Comparison of ENCODE assay signal across 18 cellular contexts in genomic region chr1:228013322-228014234, GRCh38. TPM values are rescaled to one million over a fixed set of nuclear protein-coding genes. Genes with fewer than 3 reads are reported as not detected.
DNase-seq lines count a peak whose midpoint lies in the region; ATAC-seq and TF ChIP-seq lines count a peak whose summit lies in the region.
"Had no signal": no experiment of that assay in that cellular context is flagged by ENCODE, and none has a peak within 500 bp of the region (broad histone marks: within the 10 kb centered on the region; RNA-seq: fewer than 3 reads in every experiment).

No MANE protein-coding gene starts in this region.

- H3K27ac ChIP-seq in upper lobe of right lung, result no peak overlapping the region
- no peak overlapping the region for H3K27ac ChIP-seq in hepatocyte

- H3K4me2 ChIP-seq in hepatocyte, result no peak overlapping the region

- no peak overlapping the region for H2AFZ ChIP-seq in hepatocyte

- no peaks in the 10 kb centered on the region for H4K20me1 ChIP-seq in hepatocyte (ENCODE audit: insufficient read depth, poor library complexity, severe bottlenecking)

- DNase-seq in activated effector memory CD4-positive, alpha-beta T cell treated with anti-CD3 and anti-CD28 coated beads, Interleukin-2, amount 50 U/mL, for 16 hours, result peak; percentile 58
- DNase-seq in activated effector memory CD4-positive, alpha-beta T cell treated with Interleukin-2 at 50 U/mL for 16 hours, result no peak
- DNase-seq in T47D (ENCODE audit: low read depth in 1 of 2, low spot score in 1 of 2) (peak; percentile 90 to 95), mesenteric fat pad (ENCODE audit: low spot score) (peak; percentile 87), upper lobe of right lung (peak; percentile 68), hepatocyte (ENCODE audit: low spot score) (no peak)
- DNase-seq: activated CD4-positive, alpha-beta T cell treated with anti-CD3 and anti-CD28 coated beads, Interleukin-2, amount 50 U/mL, for 4 hours; DMS153; H9; Kasumi-1; NCI-H187; small intestine had no signal

- intact Hi-C loops in upper lobe of right lung (cut with DNase I), result no loop called here

- no peak for TF ChIP-seq CTCF in upper lobe of right lung (IDR thresholded peaks at IDR 0.05)
- TF ChIP-seq CTCF in hepatocyte (IDR thresholded peaks at IDR 0.05; ENCODE audit: poor library complexity), result no peak

- in situ Hi-C loops in T47D (cut with HindIII; ENCODE audit: low pct_unique_long_range_greater_than_20kb, low sequenced_read_pairs), result no loop called here

- H3K36me3 ChIP-seq in upper lobe of right lung (no peaks in the 10 kb centered on the region), hepatocyte (replicated peaks; ENCODE audit: insufficient read depth, low read depth) (no peaks in the 10 kb centered on the region)

- H3K27me3 ChIP-seq in upper lobe of right lung (peaks cover 25% of the 10 kb centered on the region), hepatocyte (peaks cover 40% of the 10 kb centered on the region)

- H3K9me3 ChIP-seq in upper lobe of right lung, result no peaks in the 10 kb centered on the region
- no peaks in the 10 kb centered on the region for H3K9me3 ChIP-seq in hepatocyte (ENCODE audit: low read depth)

- H3K4me3 ChIP-seq in upper lobe of right lung (no peak overlapping the region), hepatocyte (no peak overlapping the region)

- ATAC-seq in upper lobe of right lung (peak; percentile 45), GM21825 (IDR thresholded peaks at IDR 0.05; ENCODE audit: unreplicated experiment) (no peak), GM18907 (IDR thresholded peaks at IDR 0.05; ENCODE audit: unreplicated experiment) (no peak)
- ATAC-seq: left colon had no signal

- no peaks in the 10 kb centered on the region for H3K79me2 ChIP-seq in hepatocyte

- H3K4me1 ChIP-seq in upper lobe of right lung (no peaks in the 10 kb centered on the region), hepatocyte (ENCODE audit: insufficient read depth) (no peaks in the 10 kb centered on the region)

- no peaks in the 10 kb centered on the region for H3K9me2 ChIP-seq in hepatocyte (replicated peaks; ENCODE audit: insufficient read depth)

- WGBS in hepatocyte (ENCODE audit: low lambda C conversion rate, missing lambda C conversion rate), result 92% methylated on average over 23 of the region's 23 CpGs

RNA-seq across cellular contexts. Expression of gene WNT3A, which starts 6.8 kb away (rescaled TPM):
- total RNA-seq in mesenteric fat pad (not detected), upper lobe of right lung (10.1 TPM), hepatocyte (0.03 and 0.20 TPM in 2 replicates)
- not detected in 2 replicates for polyA plus RNA-seq in hepatocyte
- total RNA-seq: endothelial cell of umbilical vein; neural crest cell; T-helper 2 cell treated with Interferon-gamma antibody and Interleukin-4, amounts not matched to agents 100 ng/mL and 5 ng/mL, for 36 hours had no signal
- polyA plus RNA-seq: endothelial cell of umbilical vein, small intestine had no signal

Comparison
In these comparisons a context has a peak if more than half of its experiments do, and no peak if none do; other contexts are left out.
1. DNase-seq: peak in activated effector memory CD4-positive, alpha-beta T cell treated with anti-CD3 and anti-CD28 coated beads, Interleukin-2, amount 50 U/mL, for 16 hours (single experiment), T47D (2 of 2), mesenteric fat pad (single experiment) and upper lobe of right lung (single experiment); none in activated effector memory CD4-positive, alpha-beta T cell treated with Interleukin-2 at 50 U/mL for 16 hours (single experiment) and hepatocyte (single experiment).